Comparison of ENCODE assay signal across 10 cellular contexts in genomic region chr1:111192643-111193519, GRCh38. TPM values are rescaled to one million over a fixed set of nuclear protein-coding genes. Genes with fewer than 3 reads are reported as not detected.
A peak's percentile ranks its signal among the peaks of the same experiment; 100 is the strongest.
DNase-seq lines count a peak whose midpoint lies in the region; ATAC-seq and TF ChIP-seq lines count a peak whose summit lies in the region.
"Had no signal": no experiment of that assay in that cellular context is flagged by ENCODE, and none has a peak within 500 bp of the region (broad histone marks: within the 10 kb centered on the region; RNA-seq: fewer than 3 reads in every experiment).

No MANE protein-coding gene starts in this region.

- no peak for TF ChIP-seq RAD21 in SK-N-SH (IDR thresholded peaks at IDR 0.05; ENCODE audit: low read length)

- H3K4me2 ChIP-seq in SK-N-SH: no peak overlapping the region
- H3K4me2 ChIP-seq in SU-DHL-6 (ENCODE audit: low read depth, low read length, poor library complexity, severe bottlenecking): no peak overlapping the region
- H3K4me2 ChIP-seq in PC-3 (ENCODE audit: low read length): no peak overlapping the region
- H3K4me2 ChIP-seq: A549 had no signal

- CTCF ChIA-PET in SK-N-SH (lab: Yijun Ruan, JAX): interaction anchor here (1.5 to 1.6 kb wide), 2 partner anchors 22 to 30 kb away, joined by 3 to 5 read pairs; no protein-coding TSS in a partner anchor
- CTCF ChIA-PET in PC-3 (lab: Charles Lee): no interaction called here

- H3K9me3 Mint-ChIP-seq in stimulated activated naive B cell treated with anti-CD40 and anti-IgM and Interleukin-4, amounts not matched to agents 10 μg/mL and 1 μg/mL and 100 μg/mL, for 72 hours: no peaks in the 10 kb centered on the region

- peak overlapping the region; percentile 33 for H3K4me3 Mint-ChIP-seq in stimulated activated naive B cell treated with anti-CD40 and anti-IgM and Interleukin-4, amounts not matched to agents 10 μg/mL and 1 μg/mL and 100 μg/mL, for 72 hours

- peaks cover 0 to 14% of the 10 kb centered on the region in 2 experiments; a peak in 2 of 4 replicates for H3K4me1 ChIP-seq in SK-N-SH (ENCODE audit: control insufficient read depth in 1 of 2, insufficient read depth in 2 of 2, low read depth in 1 of 2, low read length in 1 of 2)
- H3K4me1 ChIP-seq in PC-3 (ENCODE audit: insufficient read depth, low read length): no peaks in the 10 kb centered on the region
- H3K4me1 ChIP-seq: A549 had no signal

- 53% methylated on average over 9 of the region's 10 CpGs for WGBS in SK-N-SH (ENCODE audit: low lambda C conversion rate)

- H3K4me3 ChIP-seq in SK-N-SH (ENCODE audit: low read depth in 2 of 2, low read length in 1 of 2): no peak overlapping the region
- no peak overlapping the region for H3K4me3 ChIP-seq in SU-DHL-6 (ENCODE audit: insufficient read depth, low read length, poor library complexity, severe bottlenecking)
- H3K4me3 ChIP-seq in fibroblast of the aortic adventitia (ENCODE audit: low read depth, low read length): no peak overlapping the region
- no peak overlapping the region for H3K4me3 ChIP-seq in PC-3 (ENCODE audit: low read length)
- H3K4me3 ChIP-seq: A549 had no signal

- TF ChIP-seq EP300 in SK-N-SH (IDR thresholded peaks at IDR 0.05; ENCODE audit: borderline replicate concordance in 1 of 2, low read depth in 1 of 2, low read length in 1 of 2): no peak

- H3K9me2 ChIP-seq in SK-N-SH (no peaks in the 10 kb centered on the region), SU-DHL-6 (replicated peaks; ENCODE audit: insufficient read depth, low read length) (no peaks in the 10 kb centered on the region), PC-3 (replicated peaks; ENCODE audit: low read length) (no peaks in the 10 kb centered on the region)

- H2AFZ ChIP-seq in SK-N-SH (ENCODE audit: low read depth) (peak overlapping the region; percentile 62; the same call in 1 of the 2 replicates), SU-DHL-6 (ENCODE audit: low read depth, low read length, severe bottlenecking) (no peak overlapping the region), PC-3 (ENCODE audit: low read length) (no peak overlapping the region)

- ATAC-seq in SK-N-SH treated with all-trans-retinoic acid at 6 μM for 48 hours (no peak), PC-3 (no peak)
- ATAC-seq in stimulated activated naive B cell treated with anti-CD40 and anti-IgM and Interleukin-4, amounts not matched to agents 10 μg/mL and 1 μg/mL and 100 μg/mL, for 72 hours (replicated peaks): peak; percentile 61 to 72
- ATAC-seq: left lobe of liver had no signal

- H3K79me2 ChIP-seq in SK-N-SH (ENCODE audit: insufficient read depth) (no peaks in the 10 kb centered on the region), SU-DHL-6 (ENCODE audit: insufficient read depth, low read length) (no peaks in the 10 kb centered on the region), PC-3 (ENCODE audit: low read length) (no peaks in the 10 kb centered on the region)

- peak overlapping the region; percentile 62 for H3K27ac Mint-ChIP-seq in stimulated activated naive B cell treated with anti-CD40 and anti-IgM and Interleukin-4, amounts not matched to agents 10 μg/mL and 1 μg/mL and 100 μg/mL, for 72 hours

- intact Hi-C loops in PC-3 (cut with micrococcal nuclease): no loop called here

- no peaks in the 10 kb centered on the region for H4K20me1 ChIP-seq in SK-N-SH (ENCODE audit: insufficient read depth)
- H4K20me1 ChIP-seq in SU-DHL-6 (ENCODE audit: low read depth, low read length): no peaks in the 10 kb centered on the region
- H4K20me1 ChIP-seq in PC-3 (ENCODE audit: low read length): no peaks in the 10 kb centered on the region

- no peak for DNase-seq in SK-N-SH
- peak; percentile 24 for DNase-seq in fibroblast of the aortic adventitia (ENCODE audit: low read depth)
- DNase-seq in stimulated activated naive B cell treated with anti-CD40 and anti-IgM and Interleukin-4, amounts not matched to agents 10 μg/mL and 1 μg/mL and 100 μg/mL, for 72 hours: no peak
- DNase-seq in DMS53 (lab: John Stamatoyannopoulos, UW): no peak
- DNase-seq in PC-3: no peak
- DNase-seq in NCI-H2227 treated with DMSO at 0.1 percent for 48 hours (lab: John Stamatoyannopoulos, UW): no peak

- no peak for TF ChIP-seq CTCF in SK-N-SH (IDR thresholded peaks at IDR 0.05)
- no peak for TF ChIP-seq CTCF in SU-DHL-6 (IDR thresholded peaks at IDR 0.05; ENCODE audit: insufficient read depth, low read length, poor library complexity, severe bottlenecking)
- no peak for TF ChIP-seq CTCF in fibroblast of the aortic adventitia (IDR thresholded peaks at IDR 0.05; ENCODE audit: insufficient read depth, low read length)
- TF ChIP-seq CTCF in PC-3 (conservative IDR thresholded peaks at IDR 0.05; ENCODE audit: low read depth, low read length): no peak

- H3K27me3 Mint-ChIP-seq in stimulated activated naive B cell treated with anti-CD40 and anti-IgM and Interleukin-4, amounts not matched to agents 10 μg/mL and 1 μg/mL and 100 μg/mL, for 72 hours: no peaks in the 10 kb centered on the region

- no peak overlapping the region for H3K9ac ChIP-seq in SK-N-SH
- no peak overlapping the region for H3K9ac ChIP-seq in SU-DHL-6 (ENCODE audit: low read length)
- H3K9ac ChIP-seq in PC-3 (ENCODE audit: low read length): no peak overlapping the region

- peaks cover 61 to 82% of the 10 kb centered on the region in 2 donors for H3K36me3 Mint-ChIP-seq in stimulated activated naive B cell treated with anti-CD40 and anti-IgM and Interleukin-4, amounts not matched to agents 10 μg/mL and 1 μg/mL and 100 μg/mL, for 72 hours

- POLR2A ChIA-PET in SK-N-SH (lab: Yijun Ruan, JAX) (no interaction called here), PC-3 (lab: Charles Lee; ENCODE audit: unreplicated experiment) (interaction anchor here (0.6 kb wide), 1 partner anchor 9 kb away, joined by 4 read pairs; no protein-coding TSS in a partner anchor)

- H3F3A ChIP-seq in SK-N-SH (replicated peaks; ENCODE audit: insufficient read depth) (peaks cover 11% of the 10 kb centered on the region), SU-DHL-6 (ENCODE audit: insufficient read depth) (0 out of 2 replicates have a peak, but pooled peaks cover 6% of the 10 kb centered on the region), PC-3 (ENCODE audit: low read length, unreplicated experiment) (no peaks in the 10 kb centered on the region)

- H3K36me3 ChIP-seq in SK-N-SH (replicated peaks in 1 of 2; ENCODE audit: control insufficient read depth in 1 of 2, insufficient read depth in 2 of 2, low read length in 1 of 2) (peaks cover 0 to 9% of the 10 kb centered on the region in 2 experiments), SU-DHL-6 (ENCODE audit: low read length) (peaks cover 9% of the 10 kb centered on the region), PC-3 (ENCODE audit: low read depth, low read length) (no peaks in the 10 kb centered on the region; the same call in 1 of the 2 replicates)

- H3K4me1 Mint-ChIP-seq in stimulated activated naive B cell treated with anti-CD40 and anti-IgM and Interleukin-4, amounts not matched to agents 10 μg/mL and 1 μg/mL and 100 μg/mL, for 72 hours: peaks cover 53 to 89% of the 10 kb centered on the region in 2 donors

- H3K27me3 ChIP-seq in SK-N-SH (ENCODE audit: insufficient read depth) (no peaks in the 10 kb centered on the region), SU-DHL-6 (ENCODE audit: low read length) (no peaks in the 10 kb centered on the region), PC-3 (ENCODE audit: low read length) (no peaks in the 10 kb centered on the region)

- no TSS peak for BruUV-seq in PC-3 (replicated peaks; lab: Mats Ljungman, UMichigan)

- no peak overlapping the region for H3K27ac ChIP-seq in SK-N-SH (ENCODE audit: low read depth in 2 of 2, low read length in 1 of 2)
- H3K27ac ChIP-seq in SU-DHL-6 (ENCODE audit: low read depth, low read length): peak overlapping the region; percentile 17
- H3K27ac ChIP-seq in PC-3 (ENCODE audit: low read length): no peak overlapping the region
- H3K27ac ChIP-seq: A549 had no signal

- H3K9me3 ChIP-seq in SK-N-SH (no peaks in the 10 kb centered on the region), SU-DHL-6 (ENCODE audit: insufficient read depth, low read length) (no peaks in the 10 kb centered on the region), PC-3 (ENCODE audit: low read length) (no peaks in the 10 kb centered on the region)
- H3K9me3 ChIP-seq: A549 had no signal

TF ChIP-seq in SK-N-SH treated with all-trans-retinoic acid at 6 μM for 48 hours, 23 proteins besides CTCF, POLR2A, EP300 and RAD21 (continues in another document):
- no peak for TF ChIP-seq PATZ1 (CRISPR knock-in tag; IDR thresholded peaks at IDR 0.05; ENCODE audit: borderline replicate concordance)

RNA-seq across cellular contexts. Expression of gene DENND2D, which starts 7.6 kb away (rescaled TPM):
- polyA plus RNA-seq in SK-N-SH (2012; rRNA removed): 1.3 and 1.6 TPM in 2 replicates
- 1.1 and 1.6 TPM in 2 replicates for polyA plus RNA-seq in SK-N-SH (2012; cell fraction: cytosol; rRNA removed)
- polyA plus RNA-seq in SK-N-SH (2012; cell fraction: nucleus; rRNA removed): 1.3 and 2.3 TPM in 2 replicates
- total RNA-seq in fibroblast of the aortic adventitia (ENCODE audit: low replicate concordance) (2.9 and 3.0 TPM in 2 replicates), PC-3 (2014; rRNA removed) (3.2 and 4.0 TPM in 2 replicates)

RNA-seq across cellular contexts. Expression of gene CHI3L2, which starts 34.6 kb away (rescaled TPM):
- 0.92 and 0.97 TPM in 2 replicates for polyA plus RNA-seq in SK-N-SH (2012; rRNA removed)
- polyA plus RNA-seq in SK-N-SH (2012; cell fraction: cytosol; rRNA removed): 0.73 and 1.2 TPM in 2 replicates
- polyA plus RNA-seq in SK-N-SH (2012; cell fraction: nucleus; rRNA removed): 0.65 and 0.77 TPM in 2 replicates
- total RNA-seq in fibroblast of the aortic adventitia (ENCODE audit: low replicate concordance): 6.2 and 10.5 TPM in 2 replicates
- total RNA-seq in PC-3 (2014; rRNA removed): 0.55 TPM in 1 of 2 replicates, not detected in the other

RNA-seq across cellular contexts. Expression of gene CEPT1, which starts 52.9 kb away (rescaled TPM):
- 11.6 and 17.6 TPM in 2 replicates for polyA plus RNA-seq in SK-N-SH (2012; rRNA removed)
- polyA plus RNA-seq in SK-N-SH (2012; cell fraction: cytosol; rRNA removed): 16.4 and 17.4 TPM in 2 replicates
- 7.9 and 25.8 TPM in 2 replicates for polyA plus RNA-seq in SK-N-SH (2012; cell fraction: nucleus; rRNA removed)
- total RNA-seq in fibroblast of the aortic adventitia (ENCODE audit: low replicate concordance) (34.0 and 40.7 TPM in 2 replicates), PC-3 (2014; rRNA removed) (20.6 and 29.6 TPM in 2 replicates)

RNA-seq across cellular contexts. Expression of gene DRAM2, which starts 53.0 kb away (rescaled TPM):
- 19.2 and 26.4 TPM in 2 replicates for polyA plus RNA-seq in SK-N-SH (2012; rRNA removed)
- polyA plus RNA-seq in SK-N-SH (2012; cell fraction: cytosol; rRNA removed): 30.6 and 33.2 TPM in 2 replicates
- polyA plus RNA-seq in SK-N-SH (2012; cell fraction: nucleus; rRNA removed): 12.2 and 33.4 TPM in 2 replicates
- total RNA-seq in fibroblast of the aortic adventitia (ENCODE audit: low replicate concordance): 48.3 and 60.9 TPM in 2 replicates
- total RNA-seq in PC-3 (2014; rRNA removed): 25.7 and 30.0 TPM in 2 replicates

Comparison
In these comparisons a context has a peak if more than half of its experiments do, and no peak if none do; other contexts are left out.
1. ATAC-seq: peak in stimulated activated naive B cell treated with anti-CD40 and anti-IgM and Interleukin-4, amounts not matched to agents 10 μg/mL and 1 μg/mL and 100 μg/mL, for 72 hours (2 of 2); none in SK-N-SH treated with all-trans-retinoic acid at 6 μM for 48 hours (single experiment) and PC-3 (single experiment).